ENCODE assay signal across 17 cellular contexts in genomic region chr1:107252271-107252670, GRCh38.
"Had no signal": no experiment of that assay in that cellular context is flagged by ENCODE, and none has a peak within 500 bp of the region (broad histone marks: within the 10 kb centered on the region; RNA-seq: fewer than 3 reads in every experiment).

No MANE protein-coding gene starts in this region.

- H3K27me3 ChIP-seq: esophagus squamous epithelium, hepatocyte, transverse colon had no signal

- H2AFZ ChIP-seq: hepatocyte, parathyroid adenoma had no signal

- H3K36me3 Mint-ChIP-seq: naive thymus-derived CD4-positive, alpha-beta T cell; stimulated activated effector memory CD8-positive, alpha-beta T cell treated with anti-CD3 and anti-CD28 coated beads, Interleukin-12 subunit alpha, Interleukin-12 subunit beta, amount 100 ng/mL, for 72 hours had no signal

- H3K27ac ChIP-seq: esophagus squamous epithelium, hepatocyte, parathyroid adenoma, transverse colon had no signal

- H3K9ac ChIP-seq: parathyroid adenoma had no signal

- H3K4me2 ChIP-seq: hepatocyte had no signal

- H3K4me1 Mint-ChIP-seq: activated T-helper 17 cell treated with anti-CD3 and anti-CD28 coated beads, Interleukin-2, amount 50 U/mL, for 72 hours; stimulated activated effector memory CD8-positive, alpha-beta T cell treated with anti-CD3 and anti-CD28 coated beads, Interleukin-12 subunit alpha, Interleukin-12 subunit beta, amount 100 ng/mL, for 72 hours had no signal

- H3K9me3 ChIP-seq: esophagus squamous epithelium, transverse colon had no signal

- H3K4me3 Mint-ChIP-seq: activated T-helper 17 cell treated with anti-CD3 and anti-CD28 coated beads, Interleukin-2, amount 50 U/mL, for 72 hours; naive thymus-derived CD4-positive, alpha-beta T cell; stimulated activated effector memory CD8-positive, alpha-beta T cell treated with anti-CD3 and anti-CD28 coated beads, Interleukin-12 subunit alpha, Interleukin-12 subunit beta, amount 100 ng/mL, for 72 hours had no signal

- H3K9me3 Mint-ChIP-seq: stimulated activated effector memory CD8-positive, alpha-beta T cell treated with anti-CD3 and anti-CD28 coated beads, Interleukin-12 subunit alpha, Interleukin-12 subunit beta, amount 100 ng/mL, for 72 hours had no signal

- H3K36me3 ChIP-seq: esophagus squamous epithelium, transverse colon had no signal

- H3K4me3 ChIP-seq: esophagus squamous epithelium, hepatocyte, lung, transverse colon had no signal

- H3K4me1 ChIP-seq: esophagus squamous epithelium, parathyroid adenoma, transverse colon had no signal

- H3K27ac Mint-ChIP-seq: activated T-helper 17 cell treated with anti-CD3 and anti-CD28 coated beads, Interleukin-2, amount 50 U/mL, for 72 hours; naive thymus-derived CD4-positive, alpha-beta T cell; stimulated activated effector memory CD8-positive, alpha-beta T cell treated with anti-CD3 and anti-CD28 coated beads, Interleukin-12 subunit alpha, Interleukin-12 subunit beta, amount 100 ng/mL, for 72 hours had no signal

- H3K79me2 ChIP-seq: hepatocyte, parathyroid adenoma had no signal

- DNase-seq: activated CD4-positive, alpha-beta T cell treated with anti-CD3 and anti-CD28 coated beads, Interleukin-2, amount 50 U/mL, for 1 hour; activated naive CD4-positive, alpha-beta T cell treated with Interleukin-2 at 50 U/mL for 16 hours; aorta; effector CD8-positive, alpha-beta T cell; esophagus squamous epithelium; islet precursor cell; naive thymus-derived CD4-positive, alpha-beta T cell; stimulated activated CD4-positive, alpha-beta T cell treated with anti-CD3 and anti-CD28 coated beads, Interleukin-12 subunit alpha, Interleukin-12 subunit beta, amount 100 ng/mL, for 4 hours; substantia nigra; T-helper 9 cell; transverse colon had no signal

- ATAC-seq: activated CD4-positive, CD25-positive, alpha-beta regulatory T cell treated with anti-CD3 and anti-CD28 coated beads, Interleukin-2, amount 50 U/mL, for 24 hours; activated T-helper 17 cell treated with anti-CD3 and anti-CD28 coated beads, Interleukin-2, amount 50 U/mL, for 72 hours; naive thymus-derived CD4-positive, alpha-beta T cell; stimulated activated effector memory CD8-positive, alpha-beta T cell treated with anti-CD3 and anti-CD28 coated beads, Interleukin-12 subunit alpha, Interleukin-12 subunit beta, amount 100 ng/mL, for 72 hours had no signal
